ENCODE assay signal across 17 cellular contexts in the genomic region with DNA sequence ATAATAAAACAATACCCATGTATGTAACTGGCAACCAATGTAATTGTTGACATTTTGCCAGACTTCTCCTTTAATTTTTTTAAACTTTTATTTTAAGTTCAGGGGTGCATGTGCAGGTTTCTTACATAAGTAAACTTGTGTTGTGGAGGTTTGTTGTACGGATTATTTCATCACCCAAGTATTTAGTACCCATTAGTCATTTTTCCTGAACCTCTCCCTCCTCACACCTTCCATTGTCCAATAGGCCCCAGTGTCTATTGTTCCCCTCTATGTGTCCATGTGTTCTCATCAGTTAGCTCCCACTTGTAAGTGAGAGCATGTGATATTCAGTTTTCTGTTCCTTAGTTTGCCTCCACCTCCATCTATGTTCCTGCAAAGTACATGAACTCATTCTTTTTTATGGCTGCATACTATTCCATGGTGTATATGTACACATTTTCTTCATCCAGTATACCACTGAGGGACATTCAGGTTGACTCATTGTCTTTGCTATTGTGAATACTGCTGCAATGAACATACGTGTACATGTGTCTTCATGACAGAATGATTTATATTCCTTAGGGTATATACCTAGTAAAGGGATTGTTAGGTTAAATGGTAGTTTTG. TPM values are rescaled to one million over a fixed set of nuclear protein-coding genes. Genes with fewer than 3 reads are reported as not detected.
DNase-seq lines count a peak whose midpoint lies in the region; ATAC-seq, FAIRE-seq and TF ChIP-seq lines count a peak whose summit lies in the region.
"Had no signal": no experiment of that assay in that cellular context is flagged by ENCODE, and none has a peak within 500 bp of the region (broad histone marks: within the 10 kb centered on the region; RNA-seq: fewer than 3 reads in every experiment).

No MANE protein-coding gene starts in this region.

- H3K4me3 ChIP-seq in HEK293 (ENCODE audit: low read depth, low read length), result no peak overlapping the region
- no peak overlapping the region for H3K4me3 ChIP-seq in GM12878
- no peak overlapping the region for H3K4me3 ChIP-seq in epithelial cell of esophagus (ENCODE audit: low read length)
- H3K4me3 ChIP-seq: A549, GM23338 had no signal

- no peak overlapping the region for H3K27ac Mint-ChIP-seq in activated T-helper 1 cell treated with anti-CD3 and anti-CD28 coated beads, Interleukin-12 subunit alpha, Interleukin-12 subunit beta, Interleukin-2, Interleukin-4 antibody, amounts not matched to agents 30 ng/mL and 10 ng/mL and 1 ng/mL, durations not matched to agents 14 hours and 24 hours and 36 hours
- H3K27ac Mint-ChIP-seq in HFFc6, result no peak overlapping the region
- H3K27ac Mint-ChIP-seq: CD4-positive, alpha-beta memory T cell; GM23338 had no signal

- H3K4me2 ChIP-seq in GM12878 (ENCODE audit: control insufficient read depth, insufficient read depth), result no peak overlapping the region
- H3K4me2 ChIP-seq: A549, GM23338 had no signal

- in situ Hi-C loops in GM12878 (cut with MboI), result no loop called here

- 100% methylated on average over 2 of the region's 2 CpGs for WGBS in GM12878 (ENCODE audit: insufficient coverage, insufficient replicate concordance, low lambda C conversion rate, missing lambda C conversion rate)

- H3K4me1 ChIP-seq in HEK293 (ENCODE audit: control insufficient read depth, insufficient read depth, low read length) (no peaks in the 10 kb centered on the region), GM12878 (ENCODE audit: control insufficient read depth, insufficient read depth, low read length) (no peaks in the 10 kb centered on the region)
- H3K4me1 ChIP-seq: BE2C had no signal

- peaks cover 30% of the 10 kb centered on the region for H3K36me3 Mint-ChIP-seq in activated T-helper 1 cell treated with anti-CD3 and anti-CD28 coated beads, Interleukin-12 subunit alpha, Interleukin-12 subunit beta, Interleukin-2, Interleukin-4 antibody, amounts not matched to agents 30 ng/mL and 10 ng/mL and 1 ng/mL, durations not matched to agents 14 hours and 24 hours and 36 hours (ENCODE audit: low read depth)
- peaks cover 21% of the 10 kb centered on the region for H3K36me3 Mint-ChIP-seq in HFFc6 (ENCODE audit: low read depth)
- H3K36me3 Mint-ChIP-seq: CD4-positive, alpha-beta memory T cell had no signal

- no peaks in the 10 kb centered on the region for H4K20me1 ChIP-seq in GM12878 (ENCODE audit: control insufficient read depth, insufficient read depth)

- no peak for TF ChIP-seq POLR2A in GM12878 (IDR thresholded peaks at IDR 0.05; ENCODE audit: low read depth, low read length)

- DNase-seq in GM12878 (ENCODE audit: low read depth, low spot score), result no peak
- peak; percentile 9 for DNase-seq in epithelial cell of esophagus (ENCODE audit: low read depth)
- no peak for DNase-seq in activated T-helper 1 cell treated with anti-CD3 and anti-CD28 coated beads, Interleukin-12 subunit alpha, Interleukin-12 subunit beta, Interleukin-2, Interleukin-4 antibody, amounts not matched to agents 30 ng/mL and 10 ng/mL and 1 ng/mL, durations not matched to agents 14 hours and 24 hours and 36 hours (ENCODE audit: low spot score)
- DNase-seq in HFFc6, result no peak
- no peak for DNase-seq in cardiac septum (ENCODE audit: low spot score)
- DNase-seq: BE2C; CD4-positive, alpha-beta memory T cell; DMS79; H7 had no signal

- H3K9me3 ChIP-seq in HEK293 (ENCODE audit: control insufficient read depth, insufficient read depth, low read depth, low read length) (no peaks in the 10 kb centered on the region), GM12878 (replicated peaks; ENCODE audit: control insufficient read depth, insufficient read depth, low read length) (no peaks in the 10 kb centered on the region)
- H3K9me3 ChIP-seq: A549, BE2C had no signal

- POLR2A ChIA-PET in HEK293 (lab: Yijun Ruan, JAX) (no interaction called here), GM12878 (lab: Charles Lee) (no interaction called here)

- SMC1A ChIA-PET in GM12878 (lab: Charles Lee; ENCODE audit: uncharacterized antibody, unreplicated experiment), result no interaction called here

- no peak overlapping the region for H3K27ac ChIP-seq in HEK293 (ENCODE audit: extremely low read depth, low read depth, low read length)
- H3K27ac ChIP-seq in GM12878 (ENCODE audit: control insufficient read depth, insufficient read depth), result no peak overlapping the region
- H3K27ac ChIP-seq: A549, C4-2B had no signal

- CTCF ChIA-PET in HEK293 (lab: Yijun Ruan, JAX), result interaction anchor here (0.7 kb wide), 1 partner anchor 730 kb away, joined by 3 read pairs; no protein-coding TSS in a partner anchor
- CTCF ChIA-PET in GM12878 (lab: Yijun Ruan, JAX), result no interaction called here

- no peak for TF ChIP-seq CTCF in HEK293 (tag by site-specific recombination; IDR thresholded peaks at IDR 0.05)
- no peak for TF ChIP-seq CTCF in GM12878 (IDR thresholded peaks at IDR 0.05 in 2 of 3, conservative IDR thresholded peaks at IDR 0.05 in 1 of 3; ENCODE audit: control insufficient read depth in 2 of 3, extremely low read depth in 1 of 3, insufficient read depth in 1 of 3, low read depth in 3 of 3, low read length in 3 of 3)
- no peak for TF ChIP-seq CTCF in epithelial cell of esophagus (IDR thresholded peaks at IDR 0.05; ENCODE audit: insufficient read depth, low read depth, low read length, missing control alignments)
- no peak for TF ChIP-seq CTCF in HFFc6 (IDR thresholded peaks at IDR 0.05)

- H3K27me3 ChIP-seq in GM12878 (replicated peaks in 1 of 2; ENCODE audit: control insufficient read depth in 2 of 2, insufficient read depth in 2 of 2, low read length in 1 of 2), result no peaks in the 10 kb centered on the region
- H3K27me3 ChIP-seq: BE2C had no signal

- H3K36me3 ChIP-seq in HEK293 (ENCODE audit: control insufficient read depth in 2 of 2, insufficient read depth in 1 of 2, low read length in 2 of 2) (peaks cover 68 to 71% of the 10 kb centered on the region in 2 experiments), GM12878 (ENCODE audit: control insufficient read depth in 2 of 2, insufficient read depth in 2 of 2, low read length in 1 of 2) (no peaks in the 10 kb centered on the region; a peak in 2 of 4 replicates)

- H2AFZ ChIP-seq in GM12878 (ENCODE audit: control insufficient read depth, low read depth, low read length), result peak overlapping the region; percentile 23; the same call in 1 of the 2 replicates
- H2AFZ ChIP-seq: GM23338 had no signal

- H3K9ac ChIP-seq in GM12878 (ENCODE audit: control insufficient read depth, insufficient read depth, low read length), result no peak overlapping the region

- TF ChIP-seq EP300 in GM12878 (IDR thresholded peaks at IDR 0.05; ENCODE audit: borderline replicate concordance in 1 of 2, control insufficient read depth in 1 of 2, low read depth in 2 of 2, low read length in 2 of 2), result no peak

- intact Hi-C loops in GM12878 (cut with micrococcal nuclease; ENCODE audit: unreplicated experiment), result no loop called here
- intact Hi-C loops in activated T-helper 1 cell treated with anti-CD3 and anti-CD28 coated beads, Interleukin-12 subunit alpha, Interleukin-12 subunit beta, Interleukin-2, Interleukin-4 antibody, amounts not matched to agents 30 ng/mL and 10 ng/mL and 1 ng/mL, durations not matched to agents 14 hours and 24 hours and 36 hours (cut with micrococcal nuclease), result no loop called here
- intact Hi-C loops in cardiac septum (cut with DNase I), result no loop called here

- BruUV-seq in GM12878 (replicated peaks; lab: Mats Ljungman, UMichigan), result no TSS peak

- peaks cover 27% of the 10 kb centered on the region for H3K4me1 Mint-ChIP-seq in activated T-helper 1 cell treated with anti-CD3 and anti-CD28 coated beads, Interleukin-12 subunit alpha, Interleukin-12 subunit beta, Interleukin-2, Interleukin-4 antibody, amounts not matched to agents 30 ng/mL and 10 ng/mL and 1 ng/mL, durations not matched to agents 14 hours and 24 hours and 36 hours (ENCODE audit: low read depth)
- H3K4me1 Mint-ChIP-seq in HFFc6 (ENCODE audit: low read depth), result peaks cover 22% of the 10 kb centered on the region

- RAD21 ChIA-PET in GM12878 (lab: Charles Lee; ENCODE audit: unreplicated experiment), result no interaction called here

- no peaks in the 10 kb centered on the region for H3K27me3 Mint-ChIP-seq in activated T-helper 1 cell treated with anti-CD3 and anti-CD28 coated beads, Interleukin-12 subunit alpha, Interleukin-12 subunit beta, Interleukin-2, Interleukin-4 antibody, amounts not matched to agents 30 ng/mL and 10 ng/mL and 1 ng/mL, durations not matched to agents 14 hours and 24 hours and 36 hours (ENCODE audit: insufficient read depth)
- no peaks in the 10 kb centered on the region for H3K27me3 Mint-ChIP-seq in HFFc6 (ENCODE audit: insufficient read depth)
- H3K27me3 Mint-ChIP-seq: CD4-positive, alpha-beta memory T cell had no signal

- FAIRE-seq in GM12878 (lab: Jason Lieb, UNC), result no peak
- FAIRE-seq: A549, HepG2 had no signal

- TF ChIP-seq RAD21 in GM12878 (IDR thresholded peaks at IDR 0.05; ENCODE audit: insufficient read depth, low read depth, low read length), result no peak

- H3K9me3 Mint-ChIP-seq in activated T-helper 1 cell treated with anti-CD3 and anti-CD28 coated beads, Interleukin-12 subunit alpha, Interleukin-12 subunit beta, Interleukin-2, Interleukin-4 antibody, amounts not matched to agents 30 ng/mL and 10 ng/mL and 1 ng/mL, durations not matched to agents 14 hours and 24 hours and 36 hours, result peaks cover 6% of the 10 kb centered on the region
- H3K9me3 Mint-ChIP-seq in HFFc6, result no peaks in the 10 kb centered on the region
- H3K9me3 Mint-ChIP-seq: GM23338 had no signal

- ATAC-seq in GM12878 (no peak), HG03432 (IDR thresholded peaks at IDR 0.05; ENCODE audit: unreplicated experiment) (no peak)
- ATAC-seq: A549, GM23338, HepG2 had no signal

- no peak overlapping the region for H3K4me3 Mint-ChIP-seq in activated T-helper 1 cell treated with anti-CD3 and anti-CD28 coated beads, Interleukin-12 subunit alpha, Interleukin-12 subunit beta, Interleukin-2, Interleukin-4 antibody, amounts not matched to agents 30 ng/mL and 10 ng/mL and 1 ng/mL, durations not matched to agents 14 hours and 24 hours and 36 hours
- no peak overlapping the region for H3K4me3 Mint-ChIP-seq in HFFc6
- H3K4me3 Mint-ChIP-seq: CD4-positive, alpha-beta memory T cell; GM23338 had no signal

- H3K79me2 ChIP-seq in GM12878 (ENCODE audit: control insufficient read depth, insufficient read depth, low read length), result peaks cover 10% of the 10 kb centered on the region

RNA-seq across cellular contexts. Expression of a gene that starts 6.7 kb away (rescaled TPM):
- 16.1 and 18.0 TPM in 2 replicates for total RNA-seq in GM12878 (2013; cell fraction: nucleolus; rRNA removed)
- total RNA-seq in GM12878 (2014; rRNA removed) (15.7 and 20.2 TPM in 2 replicates), GM12878 (2014; rRNA removed; fragmentation: Illumina TruSeq; extraction: Trizol) (20.5 and 21.5 TPM in 2 replicates), GM12878 (2021) (16.8 and 16.9 TPM in 2 replicates), cardiac septum (0.19 TPM)
- polyA plus RNA-seq in GM12878 (2011; ENCODE audit: low read depth), result 2.2 TPM
- polyA plus RNA-seq in GM12878 (2011; rRNA removed) (19.4 and 40.7 TPM in 2 replicates), GM12878 (2014; fragmentation: Illumina TruSeq; extraction: Trizol) (18.3 and 24.9 TPM in 2 replicates), GM12878 (2014; fragmentation: Nextera tagmentation; extraction: Ambion mirVana) (10 to 100 TPM in 1 of 2 experiments, 1 to 10 TPM in 1; 6.9 to 10.1 TPM), GM12878 (2014; rRNA removed) (7.0 and 9.4 TPM in 2 replicates), GM12878 (2016; fragmentation: Nextera tagmentation; extraction: Ambion mirVana) (10 to 100 TPM; 32.3 to 36.5 TPM)
- polyA plus RNA-seq in GM12878 (2011; cell fraction: cytosol; rRNA removed), result 4.6 and 6.2 TPM in 2 replicates
- 26.8 and 27.9 TPM in 2 replicates for polyA plus RNA-seq in GM12878 (2011; cell fraction: nucleus; rRNA removed)
- 4.1 and 7.5 TPM in 2 replicates for polyA plus RNA-seq in GM12878 (2012)
- polyA minus RNA-seq in GM12878 (2011; rRNA and poly(A)+ RNA removed), result 7.5 and 17.5 TPM in 2 replicates
- polyA minus RNA-seq in GM12878 (2011; cell fraction: cytosol; rRNA and poly(A)+ RNA removed), result 6.7 and 14.2 TPM in 2 replicates
- 11.0 and 12.4 TPM in 2 replicates for polyA minus RNA-seq in GM12878 (2011; cell fraction: nucleus; rRNA and poly(A)+ RNA removed)
- 10.0 and 11.3 TPM in 2 replicates for total RNA-seq in activated T-helper 1 cell treated with anti-CD3 and anti-CD28 coated beads, Interleukin-12 subunit alpha, Interleukin-12 subunit beta, Interleukin-2, Interleukin-4 antibody, amounts not matched to agents 30 ng/mL and 10 ng/mL and 1 ng/mL, durations not matched to agents 14 hours and 24 hours and 36 hours
- total RNA-seq in HFFc6 (2021; fragmentation: NEBNext Ultra II Directional; extraction: Animal tissue kit (Norgen Biotek cat#: 25700)), result 10 to 100 TPM; 14.8 to 44.3 (median 36.7) TPM
- total RNA-seq: CD4-positive, alpha-beta memory T cell had no signal
- polyA plus RNA-seq: CD4-positive, alpha-beta memory T cell had no signal

RNA-seq across cellular contexts. Expression of a gene that starts 40.4 kb away (rescaled TPM):
- not detected in 2 replicates for total RNA-seq in GM12878 (2013; cell fraction: nucleolus; rRNA removed)
- not detected in 2 replicates for total RNA-seq in GM12878 (2014; rRNA removed)
- not detected in 2 replicates for total RNA-seq in GM12878 (2014; rRNA removed; fragmentation: Illumina TruSeq; extraction: Trizol)
- total RNA-seq in GM12878 (2021), result not detected in 2 replicates
- polyA plus RNA-seq in GM12878 (2011; ENCODE audit: low read depth), result not detected
- polyA plus RNA-seq in GM12878 (2011; rRNA removed), result not detected in 2 replicates
- not detected in 2 replicates for polyA plus RNA-seq in GM12878 (2011; cell fraction: cytosol; rRNA removed)
- polyA plus RNA-seq in GM12878 (2011; cell fraction: nucleus; rRNA removed), result not detected in 2 replicates
- polyA plus RNA-seq in GM12878 (2012), result not detected in 2 replicates
- not detected in 2 replicates for polyA plus RNA-seq in GM12878 (2014; fragmentation: Illumina TruSeq; extraction: Trizol)
- not detected for polyA plus RNA-seq in GM12878 (2014; fragmentation: Nextera tagmentation; extraction: Ambion mirVana)
- polyA plus RNA-seq in GM12878 (2014; rRNA removed), result not detected in 2 replicates
- polyA plus RNA-seq in GM12878 (2016; fragmentation: Nextera tagmentation; extraction: Ambion mirVana), result not detected
- polyA minus RNA-seq in GM12878 (2011; rRNA and poly(A)+ RNA removed), result not detected in 2 replicates
- not detected in 2 replicates for polyA minus RNA-seq in GM12878 (2011; cell fraction: cytosol; rRNA and poly(A)+ RNA removed)
- not detected in 2 replicates for polyA minus RNA-seq in GM12878 (2011; cell fraction: nucleus; rRNA and poly(A)+ RNA removed)
- total RNA-seq in activated T-helper 1 cell treated with anti-CD3 and anti-CD28 coated beads, Interleukin-12 subunit alpha, Interleukin-12 subunit beta, Interleukin-2, Interleukin-4 antibody, amounts not matched to agents 30 ng/mL and 10 ng/mL and 1 ng/mL, durations not matched to agents 14 hours and 24 hours and 36 hours, result not detected in 2 replicates
- not detected for total RNA-seq in HFFc6 (2021; fragmentation: NEBNext Ultra II Directional; extraction: Animal tissue kit (Norgen Biotek cat#: 25700))
- 0.13 TPM for total RNA-seq in cardiac septum
- total RNA-seq: CD4-positive, alpha-beta memory T cell; GM23338; H7; HepG2; HT-29 had no signal
- polyA plus RNA-seq: A549; AG04450; CD4-positive, alpha-beta memory T cell; GM23338; HepG2 had no signal
